ENCODE assay signal across 9 cellular contexts in genomic region chr4:112895785-112896184, GRCh38.
DNase-seq lines count a peak whose midpoint lies in the region; ATAC-seq, FAIRE-seq and TF ChIP-seq lines count a peak whose summit lies in the region.
"Had no signal": no experiment of that assay in that cellular context is flagged by ENCODE, and none has a peak within 500 bp of the region (broad histone marks: within the 10 kb centered on the region; RNA-seq: fewer than 3 reads in every experiment).

No MANE protein-coding gene starts in this region.

- peak; percentile 48 for ATAC-seq in HG02763 (IDR thresholded peaks at IDR 0.05; ENCODE audit: unreplicated experiment)

- peak; percentile 30 for FAIRE-seq in GM12892 (lab: Jason Lieb, UNC)

- DNase-seq in GM12892 (ENCODE audit: insufficient read length) (no peak), cerebellar cortex (ENCODE audit: low spot score) (peak; percentile 35), middle frontal gyrus (ENCODE audit: extremely low spot score, low spot score) (peak; percentile 54), NCI-H1417 (lab: John Stamatoyannopoulos, UW) (no peak), NCI-H146 treated with DMSO at 0.1 percent for 48 hours (lab: John Stamatoyannopoulos, UW; ENCODE audit: unreplicated experiment) (no peak), NCI-H2081 treated with DMSO at 0.1 percent for 48 hours (lab: John Stamatoyannopoulos, UW) (no peak), NCI-H1694 treated with DMSO at 0.1 percent for 48 hours (lab: John Stamatoyannopoulos, UW) (no peak)
- DNase-seq: DND-41 had no signal

- no peak for TF ChIP-seq POLR2A in GM12892 (IDR thresholded peaks at IDR 0.05; ENCODE audit: low read depth, low read length)

Comparison
In these comparisons a context has a peak if more than half of its experiments do, and no peak if none do; other contexts are left out.
1. DNase-seq: peak in cerebellar cortex (single experiment) and middle frontal gyrus (single experiment); none in GM12892 (single experiment), NCI-H1417 (0 of 3), NCI-H146 treated with DMSO at 0.1 percent for 48 hours (single experiment), NCI-H2081 treated with DMSO at 0.1 percent for 48 hours (single experiment) and NCI-H1694 treated with DMSO at 0.1 percent for 48 hours (single experiment).